In genomic region chr2:28586864-28587263, GRCh38 we compare ENCODE assay signal across 13 cellular contexts.
A peak's percentile ranks its signal among the peaks of the same experiment; 100 is the strongest.
DNase-seq lines count a peak whose midpoint lies in the region; ATAC-seq lines count a peak whose summit lies in the region.
"Had no signal": no experiment of that assay in that cellular context is flagged by ENCODE, and none has a peak within 500 bp of the region (broad histone marks: within the 10 kb centered on the region; RNA-seq: fewer than 3 reads in every experiment).

No MANE protein-coding gene starts in this region.

- no peak for ATAC-seq in HG02642 (IDR thresholded peaks at IDR 0.05; ENCODE audit: poor library complexity, unreplicated experiment)

- peak; percentile 42 for DNase-seq in activated T-cell treated with anti-CD3 and anti-CD28 coated beads for 1 hour (ENCODE audit: low read depth)
- DNase-seq in activated T-cell treated with anti-CD3 and anti-CD28 coated beads for 4 hours = no peak
- peak; percentile 19 to 40 for DNase-seq in activated CD4-positive, alpha-beta T cell treated with anti-CD3 and anti-CD28 coated beads, Interleukin-2, amount 50 U/mL, for 48 hours
- DNase-seq in central memory CD4-positive, alpha-beta T cell = peak; percentile 77
- DNase-seq in stimulated activated naive CD4-positive, alpha-beta T cell treated with Interleukin-2 at 50 U/mL for 16 hours (lab: John Stamatoyannopoulos, UW) = peak; percentile 50
- DNase-seq in OCI-M1 (lab: John Stamatoyannopoulos, UW) = no peak
- DNase-seq in NCI-H187 (lab: John Stamatoyannopoulos, UW) = no peak
- DNase-seq: EL, erythroblast, H9, substantia nigra, T1000 had no signal

Comparison
In these comparisons a context has a peak if more than half of its experiments do, and no peak if none do; other contexts are left out.
1. DNase-seq: peak in activated T-cell treated with anti-CD3 and anti-CD28 coated beads for 1 hour (single experiment), activated CD4-positive, alpha-beta T cell treated with anti-CD3 and anti-CD28 coated beads, Interleukin-2, amount 50 U/mL, for 48 hours (2 of 2), central memory CD4-positive, alpha-beta T cell (single experiment) and stimulated activated naive CD4-positive, alpha-beta T cell treated with Interleukin-2 at 50 U/mL for 16 hours (single experiment); none in activated T-cell treated with anti-CD3 and anti-CD28 coated beads for 4 hours (single experiment), OCI-M1 (single experiment) and NCI-H187 (0 of 2).